8 cellular contexts compared by ENCODE assay signal in the genomic region with DNA sequence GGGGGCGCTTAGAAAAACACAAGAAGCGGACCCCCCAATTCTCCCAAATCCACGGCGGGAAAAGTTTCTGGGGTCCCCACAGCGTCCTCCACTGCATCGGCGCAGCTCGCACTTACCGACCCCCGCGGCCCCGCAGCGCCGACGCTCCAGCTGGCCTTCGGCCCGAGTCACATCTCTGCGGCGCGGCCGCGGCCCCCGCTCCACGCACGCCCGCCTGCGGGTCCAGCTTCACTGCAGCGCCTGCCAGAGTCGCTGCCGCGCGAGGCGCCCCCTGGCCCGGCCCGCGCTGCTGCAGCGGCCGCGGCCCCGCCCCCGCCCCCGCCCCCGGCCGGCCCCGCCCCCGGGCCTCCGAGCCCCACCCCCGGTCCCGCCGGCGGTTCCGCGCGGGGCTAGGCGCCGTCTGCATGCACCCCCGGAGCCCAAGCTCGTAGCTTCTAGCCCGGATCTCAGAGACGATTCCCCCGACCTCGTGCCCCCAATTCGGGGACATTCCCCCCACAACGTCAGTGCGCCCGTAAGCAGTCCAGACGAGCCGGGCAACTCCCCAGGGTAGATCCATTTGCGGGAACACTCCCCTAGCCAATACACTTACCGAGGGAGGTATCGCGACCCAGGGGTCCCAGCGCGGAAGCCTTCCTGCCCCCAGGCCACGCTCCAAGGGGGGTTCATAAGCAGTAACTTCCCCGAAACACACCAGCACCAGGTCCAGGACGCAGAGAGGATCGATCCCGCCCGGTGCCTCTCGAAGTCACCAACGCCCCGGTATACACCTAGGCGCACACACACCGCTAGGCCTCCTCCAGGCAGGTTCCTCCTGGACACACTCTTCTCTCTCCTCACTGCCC. TPM values are rescaled to one million over a fixed set of nuclear protein-coding genes. Genes with fewer than 3 reads are reported as not detected.
DNase-seq lines count a peak whose midpoint lies in the region; ATAC-seq and TF ChIP-seq lines count a peak whose summit lies in the region.

A gene with protein sequence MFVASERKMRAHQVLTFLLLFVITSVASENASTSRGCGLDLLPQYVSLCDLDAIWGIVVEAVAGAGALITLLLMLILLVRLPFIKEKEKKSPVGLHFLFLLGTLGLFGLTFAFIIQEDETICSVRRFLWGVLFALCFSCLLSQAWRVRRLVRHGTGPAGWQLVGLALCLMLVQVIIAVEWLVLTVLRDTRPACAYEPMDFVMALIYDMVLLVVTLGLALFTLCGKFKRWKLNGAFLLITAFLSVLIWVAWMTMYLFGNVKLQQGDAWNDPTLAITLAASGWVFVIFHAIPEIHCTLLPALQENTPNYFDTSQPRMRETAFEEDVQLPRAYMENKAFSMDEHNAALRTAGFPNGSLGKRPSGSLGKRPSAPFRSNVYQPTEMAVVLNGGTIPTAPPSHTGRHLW (minus strand): TSS at position 238 of the 845 bp plus-strand sequence. CDS start 12,003 bp downstream, outside the sequence.

- H3K36me3 Mint-ChIP-seq in brain, result peaks cover 4% of the 10 kb centered on the region

- intact Hi-C loops in sciatic nerve (cut with DNase I), result loop anchor here (5.0 to 10.0 kb wide), 3 partner anchors 170 to 330 kb away; a partner anchor contains a TSS

- peak within 1 kb of the TSS; percentile 89 to 96 (median 94) for H3K4me3 Mint-ChIP-seq in brain

- DNase-seq in AG20443 (ENCODE audit: low spot score) (peak; percentile 85), HL-60 (ENCODE audit: low read depth in 1 of 2, low spot score in 1 of 2) (peak; percentile 18 to 30), T-helper 22 cell (ENCODE audit: low read depth) (peak; percentile 40), sciatic nerve (ENCODE audit: low spot score) (peak; percentile 79), H4 (ENCODE audit: low spot score) (no peak)

- no peak for TF ChIP-seq CTCF in HL-60 (IDR thresholded peaks at IDR 0.05; ENCODE audit: insufficient read depth, low read length)
- no peak for TF ChIP-seq CTCF in brain (conservative IDR thresholded peaks at IDR 0.05)

- peaks cover 2% of the 10 kb centered on the region for H3K9me3 ChIP-seq in iPS-18c (ENCODE audit: control insufficient read depth, insufficient read depth, low read length)

- peaks cover 15% of the 10 kb centered on the region for H3K27me3 Mint-ChIP-seq in brain

- ATAC-seq in sciatic nerve (peak; percentile 56), HG03097 (IDR thresholded peaks at IDR 0.05; ENCODE audit: low FRiP score, unreplicated experiment) (no peak)

- H3K4me3 ChIP-seq in HL-60 (replicated peaks; ENCODE audit: insufficient read depth, low read length), result peak within 1 kb of the TSS; percentile 44
- H3K4me3 ChIP-seq in iPS-18c (ENCODE audit: insufficient read depth, low read depth, low read length), result peak within 1 kb of the TSS; percentile 84

- peaks cover 31% of the 10 kb centered on the region for H3K27me3 ChIP-seq in HL-60 (ENCODE audit: insufficient read depth, poor library complexity, severe bottlenecking)

- H3K27ac Mint-ChIP-seq in brain, result peak within 1 kb of the TSS; percentile 97 to 100 (median 99)

- H3K27ac ChIP-seq in HL-60 (replicated peaks), result no peak within 1 kb of the TSS

- H3K9me3 Mint-ChIP-seq in brain, result peaks cover 2 to 12% (median 7%) of the 10 kb centered on the region in 5 experiments

- H3K4me1 Mint-ChIP-seq in brain, result peaks cover 41% of the 10 kb centered on the region

RNA-seq across cellular contexts. Expression of the gene that starts here (rescaled TPM):
- 351 TPM for polyA plus RNA-seq in brain (ENCODE audit: insufficient read depth, low read depth, low replicate concordance)
- total RNA-seq in sciatic nerve, result 122 TPM
- total RNA-seq in H4 (2014; rRNA removed; shearing (Covaris generic)), result 0.76 and 1.8 TPM in 2 replicates

Comparison
In these comparisons a context has a peak if more than half of its experiments do, and no peak if none do; other contexts are left out.
1. RNA of the gene that starts here (total RNA-seq): 122 TPM in sciatic nerve (single experiment); 0.76 to 1.8 TPM in H4; every median in the first group is over 10 times any median in the second.